ENCODE assay signal across 8 cellular contexts in genomic region chr19:45691516-45692186, GRCh38. TPM values are rescaled to one million over a fixed set of nuclear protein-coding genes. Genes with fewer than 3 reads are reported as not detected.
A peak's percentile ranks its signal among the peaks of the same experiment; 100 is the strongest.
DNase-seq lines count a peak whose midpoint lies in the region; ATAC-seq, FAIRE-seq and TF ChIP-seq lines count a peak whose summit lies in the region.

Gene SNRPD2, minus strand, starts transcription at chr19:45691953. Its CDS starts 65 bp downstream, at chr19:45691888.

- FAIRE-seq in urothelium cell line (lab: Jason Lieb, UNC) = no peak

- H3K4me3 ChIP-seq in ascending aorta = peak within 1 kb of the TSS; percentile 82 to 87
- peak within 1 kb of the TSS; percentile 66 for H3K4me3 ChIP-seq in right cardiac atrium (ENCODE audit: low read length)

- intact Hi-C loops in ascending aorta (cut with DNase I) (loop anchor here (1.0 to 5.0 kb wide), 8 partner anchors 26 to 264 kb away; partner anchors contain the start of genes OPA3, SIX5 and VASP), right cardiac atrium (cut with DNase I) (loop anchor here in 1 of 4 donors (5.0 kb wide), 1 partner anchor 76 kb away; the partner anchor contains the start of gene SIX5)

- no peak for TF ChIP-seq CTCF in ascending aorta (IDR thresholded peaks at IDR 0.05)

- peaks cover 0 to 15% of the 10 kb centered on the region in 2 donors for H3K4me1 ChIP-seq in ascending aorta
- H3K4me1 ChIP-seq in right cardiac atrium (ENCODE audit: control insufficient read depth, insufficient read depth, low read length) = no peaks in the 10 kb centered on the region

- H3K9me3 ChIP-seq in ascending aorta (no peaks in the 10 kb centered on the region), right cardiac atrium (ENCODE audit: control insufficient read depth, low read length) (no peaks in the 10 kb centered on the region)

- DNase-seq in NCI-H1436 treated with DMSO at 0.1 percent for 48 hours (lab: John Stamatoyannopoulos, UW) (peak; percentile 87), T-helper 1 cell (peak; percentile 80 to 94 (median 88)), ascending aorta (ENCODE audit: low spot score in 2 of 2) (peak; percentile 76 to 96), right cardiac atrium (peak; percentile 93 to 97 (median 96)), pulmonary artery endothelial cell (ENCODE audit: low read depth, low spot score) (peak; percentile 86), urothelium cell line (ENCODE audit: low spot score) (peak; percentile 92)

- ATAC-seq in HG02798 (IDR thresholded peaks at IDR 0.05; ENCODE audit: poor library complexity, unreplicated experiment) (peak; percentile 69), right cardiac atrium (peak; percentile 88 to 89)

- H3K27me3 ChIP-seq in ascending aorta (no peaks in the 10 kb centered on the region), right cardiac atrium (ENCODE audit: control insufficient read depth, insufficient read depth) (no peaks in the 10 kb centered on the region)

- TF ChIP-seq POLR2A in GM15510 (IDR thresholded peaks at IDR 0.05; ENCODE audit: borderline replicate concordance, extremely low read depth, insufficient read length) = peak; percentile 97

- H3K36me3 ChIP-seq in ascending aorta = peaks cover 23 to 25% of the 10 kb centered on the region in 2 donors

- WGBS in right cardiac atrium = under 1% methylated on average over 36 of the region's 36 CpGs

- H3K27ac ChIP-seq in ascending aorta (peak within 1 kb of the TSS; percentile 87 to 93), right cardiac atrium (ENCODE audit: low read length) (peak within 1 kb of the TSS; percentile 73)

RNA-seq across cellular contexts. Expression of gene SNRPD2, which starts in this region (rescaled TPM):
- 71.1 TPM for total RNA-seq in ascending aorta
- 100 to 1,000 TPM; 246 to 297 (median 285) TPM for total RNA-seq in right cardiac atrium
- 281 TPM for polyA plus RNA-seq in right cardiac atrium
- 324 and 581 TPM in 2 replicates for total RNA-seq in pulmonary artery endothelial cell

Comparison
In these comparisons a context has a peak if more than half of its experiments do, and no peak if none do; other contexts are left out.
1. Peak in every context shown above with its lines: DNase-seq, ATAC-seq, H3K4me3 ChIP-seq and H3K27ac ChIP-seq.